ENCODE assay signal across 13 cellular contexts in the genomic region with DNA sequence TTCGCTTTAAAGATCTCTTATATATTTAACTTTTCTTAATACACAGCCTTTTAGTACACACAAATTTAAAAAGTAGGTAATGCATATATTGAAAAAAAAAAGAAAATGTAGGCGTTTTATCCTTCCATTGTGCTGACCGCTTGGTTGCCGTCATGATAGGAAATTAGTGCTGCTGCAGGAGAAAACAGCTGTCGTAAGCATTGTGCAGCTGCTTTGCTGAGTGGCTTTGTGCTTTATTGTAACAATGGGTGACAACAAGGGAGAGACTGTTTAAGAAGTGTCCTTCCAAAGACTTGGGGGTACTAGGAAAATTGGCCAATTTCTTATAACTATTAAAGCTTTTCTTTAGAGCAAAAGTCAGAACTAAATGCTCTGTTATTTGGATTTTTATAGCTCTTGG. TPM values are rescaled to one million over a fixed set of nuclear protein-coding genes. Genes with fewer than 3 reads are reported as not detected.
DNase-seq lines count a peak whose midpoint lies in the region; ATAC-seq and TF ChIP-seq lines count a peak whose summit lies in the region.
"Had no signal": no experiment of that assay in that cellular context is flagged by ENCODE, and none has a peak within 500 bp of the region (broad histone marks: within the 10 kb centered on the region; RNA-seq: fewer than 3 reads in every experiment).

No MANE protein-coding gene starts in this region.

- H4K20me1 ChIP-seq in KMS-11 (ENCODE audit: insufficient read depth) = peaks cover 18% of the 10 kb centered on the region; the same call in 1 of the 2 replicates

- no peak for TF ChIP-seq POLR2A in esophagus squamous epithelium (IDR thresholded peaks at IDR 0.05)

- DNase-seq in NCI-H1417 (lab: John Stamatoyannopoulos, UW) = peak in 2 of 3 experiments; percentile 3 to 63
- no peak for DNase-seq in NCI-H1417 treated with DMSO at 0.1 percent for 48 hours (lab: John Stamatoyannopoulos, UW)
- DNase-seq in activated naive CD8-positive, alpha-beta T cell treated with anti-CD3 and anti-CD28 coated beads, Interleukin-2, amount 50 U/mL, for 24 hours = no peak
- no peak for DNase-seq in neural crest cell (ENCODE audit: low read depth, low spot score)
- no peak for DNase-seq in NK-92 (lab: John Stamatoyannopoulos, UW; ENCODE audit: unreplicated experiment)
- no peak for DNase-seq in NCI-H1436 (lab: John Stamatoyannopoulos, UW)
- DNase-seq in esophagus squamous epithelium (lab: John Stamatoyannopoulos, UW) = no peak
- DNase-seq: 8988T, kidney, NCI-H226, right cardiac atrium had no signal

- H3K9me3 ChIP-seq in esophagus squamous epithelium = no peaks in the 10 kb centered on the region
- H3K9me3 ChIP-seq: thoracic aorta had no signal

- H3K4me2 ChIP-seq in KMS-11 = peak overlapping the region; percentile 100

- H3K36me3 ChIP-seq in KMS-11 (ENCODE audit: insufficient read depth) (peaks cover 48% of the 10 kb centered on the region), esophagus squamous epithelium (peaks cover 30 to 73% (median 39%) of the 10 kb centered on the region in 3 donors)

- H3K4me3 Mint-ChIP-seq in activated naive CD8-positive, alpha-beta T cell treated with anti-CD3 and anti-CD28 coated beads, Interleukin-2, amount 50 U/mL, for 24 hours = peak overlapping the region; percentile 56
- peak overlapping the region; percentile 5 for H3K4me3 Mint-ChIP-seq in neural crest cell

- ATAC-seq in activated naive CD8-positive, alpha-beta T cell treated with anti-CD3 and anti-CD28 coated beads, Interleukin-2, amount 50 U/mL, for 24 hours = no peak
- ATAC-seq: right cardiac atrium had no signal

- 80 to 92% methylated on average over 5 of the region's 5 CpGs for WGBS in esophagus squamous epithelium, 2 donors

- H3K27me3 Mint-ChIP-seq in activated naive CD8-positive, alpha-beta T cell treated with anti-CD3 and anti-CD28 coated beads, Interleukin-2, amount 50 U/mL, for 24 hours = no peaks in the 10 kb centered on the region
- no peaks in the 10 kb centered on the region for H3K27me3 Mint-ChIP-seq in neural crest cell (ENCODE audit: low read depth)

- TF ChIP-seq CTCF in KMS-11 (conservative IDR thresholded peaks at IDR 0.05; ENCODE audit: low read depth, low read length) (no peak), neural crest cell (conservative IDR thresholded peaks at IDR 0.05) (no peak), esophagus squamous epithelium (IDR thresholded peaks at IDR 0.05) (no peak)

- H3K27ac Mint-ChIP-seq in activated naive CD8-positive, alpha-beta T cell treated with anti-CD3 and anti-CD28 coated beads, Interleukin-2, amount 50 U/mL, for 24 hours = peak overlapping the region; percentile 93
- peak overlapping the region; percentile 19 for H3K27ac Mint-ChIP-seq in neural crest cell (ENCODE audit: unreplicated experiment)

- intact Hi-C loops in esophagus squamous epithelium (cut with DNase I) = no loop called here

- peak overlapping the region; percentile 99 for H3K9ac ChIP-seq in KMS-11

- H3K4me3 ChIP-seq in KMS-11 (IDR thresholded peaks at IDR 0.05; ENCODE audit: insufficient read depth, low read depth, low read length) (no peak overlapping the region), esophagus squamous epithelium (no peak overlapping the region)
- H3K4me3 ChIP-seq: thoracic aorta had no signal

- no peaks in the 10 kb centered on the region for H3K9me3 Mint-ChIP-seq in activated naive CD8-positive, alpha-beta T cell treated with anti-CD3 and anti-CD28 coated beads, Interleukin-2, amount 50 U/mL, for 24 hours
- H3K9me3 Mint-ChIP-seq in neural crest cell = no peaks in the 10 kb centered on the region

- H2AFZ ChIP-seq in KMS-11 (ENCODE audit: low read depth) = no peak overlapping the region

- peaks cover 97% of the 10 kb centered on the region for H3K79me2 ChIP-seq in KMS-11 (ENCODE audit: insufficient read depth, low read depth)

- H3K4me1 ChIP-seq in KMS-11 (ENCODE audit: low read depth, poor library complexity, severe bottlenecking) (peaks cover 68% of the 10 kb centered on the region), esophagus squamous epithelium (peaks cover 14 to 66% (median 25%) of the 10 kb centered on the region in 3 donors)

- peaks cover 77% of the 10 kb centered on the region for H3K4me1 Mint-ChIP-seq in activated naive CD8-positive, alpha-beta T cell treated with anti-CD3 and anti-CD28 coated beads, Interleukin-2, amount 50 U/mL, for 24 hours
- peaks cover 41% of the 10 kb centered on the region for H3K4me1 Mint-ChIP-seq in neural crest cell

- peaks cover 88% of the 10 kb centered on the region for H3K36me3 Mint-ChIP-seq in activated naive CD8-positive, alpha-beta T cell treated with anti-CD3 and anti-CD28 coated beads, Interleukin-2, amount 50 U/mL, for 24 hours (ENCODE audit: low read depth)
- H3K36me3 Mint-ChIP-seq in neural crest cell (ENCODE audit: low read depth) = peaks cover 9% of the 10 kb centered on the region

- H3K27ac ChIP-seq in KMS-11 (peak overlapping the region; percentile 97), esophagus squamous epithelium (no peak overlapping the region)
- H3K27ac ChIP-seq: thoracic aorta had no signal

- H3K27me3 ChIP-seq in KMS-11 (ENCODE audit: insufficient read depth, low read depth) (no peaks in the 10 kb centered on the region), esophagus squamous epithelium (no peaks in the 10 kb centered on the region)

RNA-seq across cellular contexts. Expression of a gene that starts 5.0 kb away (rescaled TPM):
- 32.9 and 34.0 TPM in 2 replicates for total RNA-seq in neural crest cell
- total RNA-seq in esophagus squamous epithelium = 10 to 100 TPM; 40.6 to 81.3 (median 43.9) TPM

RNA-seq across cellular contexts. Expression of a gene that starts 24.8 kb away (rescaled TPM):
- not detected in 2 replicates for total RNA-seq in neural crest cell
- under 1 TPM in 3 of 4 donors, not detected in 1; 0.19 to 0.32 (median 0.31) TPM for total RNA-seq in esophagus squamous epithelium
- total RNA-seq: thoracic aorta had no signal

RNA-seq across cellular contexts. Expression of a gene that starts 52.4 kb away (rescaled TPM):
- total RNA-seq in neural crest cell (0.26 TPM in 1 of 2 replicates, not detected in the other), esophagus squamous epithelium (10 to 100 TPM in 3 of 4 donors, 1 to 10 TPM in 1; 7.7 to 25.2 (median 14.1) TPM)

Comparison
In these comparisons a context has a peak if more than half of its experiments do, and no peak if none do; other contexts are left out.
1. DNase-seq: peak in NCI-H1417 (2 of 3); none in NCI-H1417 treated with DMSO at 0.1 percent for 48 hours (single experiment), activated naive CD8-positive, alpha-beta T cell treated with anti-CD3 and anti-CD28 coated beads, Interleukin-2, amount 50 U/mL, for 24 hours (single experiment), neural crest cell (single experiment), NK-92 (single experiment), NCI-H1436 (single experiment) and esophagus squamous epithelium (single experiment).